In genomic region chr3:133574260-133574881, GRCh38 we compare ENCODE assay signal across 1 cellular context.
TF ChIP-seq lines count a peak whose summit lies in the region.

No MANE protein-coding gene starts in this region.

TF ChIP-seq in K562, 482 proteins besides CTCF, POLR2A, EP300 and RAD21 (continued from another document):
- TF ChIP-seq ZNF347 (CRISPR knock-in tag; IDR thresholded peaks at IDR 0.05; ENCODE audit: low read depth) (no peak), KAT7 (CRISPR knock-in tag; IDR thresholded peaks at IDR 0.05; ENCODE audit: borderline replicate concordance) (no peak), POLR3G (IDR thresholded peaks at IDR 0.05; ENCODE audit: extremely low read depth, insufficient read length, insufficient replicate concordance) (no peak), TAF7 (tag; IDR thresholded peaks at IDR 0.05) (no peak), MTF1 (CRISPR knock-in tag; IDR thresholded peaks at IDR 0.05; ENCODE audit: borderline replicate concordance) (no peak), CBX8 (IDR thresholded peaks at IDR 0.05; ENCODE audit: borderline replicate concordance, extremely low read depth, low read depth, low read length, poor library complexity, severe bottlenecking) (no peak), CTBP1 (IDR thresholded peaks at IDR 0.05; ENCODE audit: borderline replicate concordance) (peak; percentile 33; the same call in 1 of the 2 replicates), HMGN3 (IDR thresholded peaks at IDR 0.05; ENCODE audit: borderline replicate concordance, extremely low read depth, insufficient read length, low read depth, low read length) (peak; percentile 49), HDAC1 (IDR thresholded peaks at IDR 0.05) (peak in 1 of 2 experiments; percentile 63; a peak in 2 of 4 replicates), ATF1 (CRISPR knock-in tag; IDR thresholded peaks at IDR 0.05) (no peak), ATF1 (tag; IDR thresholded peaks at IDR 0.05) (peak; percentile 72), MYC (IDR thresholded peaks at IDR 0.05; ENCODE audit: low read depth, low read length) (peak; percentile 72), MYC (CRISPR knock-in tag; IDR thresholded peaks at IDR 0.05; ENCODE audit: borderline replicate concordance, low read depth) (no peak), FUS (optimal IDR thresholded peaks at IDR 0.05; ENCODE audit: low read depth, low read length) (no peak), MEIS2 (IDR thresholded peaks at IDR 0.05; ENCODE audit: partially characterized antibody) (no peak), SIX5 (IDR thresholded peaks at IDR 0.05; ENCODE audit: borderline replicate concordance in 1 of 2, insufficient read depth in 1 of 2, low read depth in 1 of 2, low read length in 2 of 2) (no peak), DPF2 (IDR thresholded peaks at IDR 0.05) (no peak), ZNF395 (CRISPR knock-in tag; IDR thresholded peaks at IDR 0.05) (0 out of 2 replicates have a peak, but pooled peaks have one; percentile 41), RUNX1 (IDR thresholded peaks at IDR 0.05; ENCODE audit: low read depth) (no peak), CHD1 (IDR thresholded peaks at IDR 0.05; ENCODE audit: low read length) (peak; percentile 34), STAG1 (CRISPR knock-in tag; IDR thresholded peaks at IDR 0.05; ENCODE audit: borderline replicate concordance) (no peak), HINFP (tag; conservative IDR thresholded peaks at IDR 0.05; ENCODE audit: low read depth) (no peak), ZNF696 (CRISPR knock-in tag; conservative IDR thresholded peaks at IDR 0.05) (no peak), NONO (IDR thresholded peaks at IDR 0.05; ENCODE audit: low read depth in 2 of 2, low read length in 1 of 2) (0 out of 4 replicates have a peak, but pooled peaks of 1 of the 2 experiments have one; percentile 37), CXXC5 (CRISPR knock-in tag; IDR thresholded peaks at IDR 0.05) (peak; percentile 60)
- TF ChIP-seq, protein P1, sequence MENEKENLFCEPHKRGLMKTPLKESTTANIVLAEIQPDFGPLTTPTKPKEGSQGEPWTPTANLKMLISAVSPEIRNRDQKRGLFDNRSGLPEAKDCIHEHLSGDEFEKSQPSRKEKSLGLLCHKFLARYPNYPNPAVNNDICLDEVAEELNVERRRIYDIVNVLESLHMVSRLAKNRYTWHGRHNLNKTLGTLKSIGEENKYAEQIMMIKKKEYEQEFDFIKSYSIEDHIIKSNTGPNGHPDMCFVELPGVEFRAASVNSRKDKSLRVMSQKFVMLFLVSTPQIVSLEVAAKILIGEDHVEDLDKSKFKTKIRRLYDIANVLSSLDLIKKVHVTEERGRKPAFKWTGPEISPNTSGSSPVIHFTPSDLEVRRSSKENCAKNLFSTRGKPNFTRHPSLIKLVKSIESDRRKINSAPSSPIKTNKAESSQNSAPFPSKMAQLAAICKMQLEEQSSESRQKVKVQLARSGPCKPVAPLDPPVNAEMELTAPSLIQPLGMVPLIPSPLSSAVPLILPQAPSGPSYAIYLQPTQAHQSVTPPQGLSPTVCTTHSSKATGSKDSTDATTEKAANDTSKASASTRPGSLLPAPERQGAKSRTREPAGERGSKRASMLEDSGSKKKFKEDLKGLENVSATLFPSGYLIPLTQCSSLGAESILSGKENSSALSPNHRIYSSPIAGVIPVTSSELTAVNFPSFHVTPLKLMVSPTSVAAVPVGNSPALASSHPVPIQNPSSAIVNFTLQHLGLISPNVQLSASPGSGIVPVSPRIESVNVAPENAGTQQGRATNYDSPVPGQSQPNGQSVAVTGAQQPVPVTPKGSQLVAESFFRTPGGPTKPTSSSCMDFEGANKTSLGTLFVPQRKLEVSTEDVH (IDR thresholded peaks at IDR 0.05; ENCODE audit: low read depth, partially characterized antibody), result no peak
